ENCODE assay signal across 8 cellular contexts in the genomic region with DNA sequence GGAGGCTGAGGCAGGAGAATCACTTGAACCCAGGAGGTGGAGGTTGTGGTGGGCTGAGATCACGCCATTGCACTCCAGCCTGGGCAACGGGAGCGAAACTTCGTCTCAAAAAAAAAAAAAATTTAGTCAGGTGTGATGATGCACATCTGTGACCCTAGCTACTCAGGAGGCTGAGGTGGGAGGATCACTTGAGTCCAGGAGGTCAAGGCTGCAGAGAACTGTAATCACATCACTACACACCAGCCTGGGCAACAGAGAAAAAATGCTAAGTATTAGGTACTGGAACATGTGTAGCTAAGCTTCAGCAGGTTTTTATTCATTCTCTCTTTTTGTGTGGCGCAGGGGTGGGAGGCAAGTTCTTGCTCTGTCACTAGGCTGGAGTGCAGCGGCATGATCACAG.
"Had no signal": no experiment of that assay in that cellular context is flagged by ENCODE, and none has a peak within 500 bp of the region (broad histone marks: within the 10 kb centered on the region; RNA-seq: fewer than 3 reads in every experiment).

No MANE protein-coding gene starts in this region.

- H3K4me3 ChIP-seq: GM12878 had no signal

- DNase-seq: GDM1, GF-D8 had no signal

- FAIRE-seq: G401.6, GM12878, GM12891, GM12892, GM18507, GM19239 had no signal
